In the genomic region with DNA sequence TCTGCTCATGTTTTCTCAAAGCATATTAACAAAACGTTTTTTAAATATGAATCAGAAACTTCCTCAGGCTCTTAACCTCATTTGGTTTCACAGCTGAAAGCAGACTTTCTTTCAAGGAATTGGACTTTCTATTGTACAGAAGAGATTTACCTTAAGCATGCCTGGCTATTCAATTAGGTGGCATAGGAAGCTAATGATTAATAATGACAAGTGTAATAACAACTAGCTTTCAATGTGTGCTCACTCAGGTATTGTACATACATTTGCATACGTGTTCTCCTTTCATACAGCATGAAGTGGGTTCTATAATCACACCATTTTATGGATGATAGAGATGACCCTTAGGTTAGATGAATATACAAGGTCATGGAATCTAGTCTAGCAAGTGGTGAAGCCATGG, we compare ENCODE assay signal across 1 cellular context.
TF ChIP-seq lines count a peak whose summit lies in the region.

No MANE protein-coding gene starts in this region.

TF ChIP-seq in GM12878, 131 proteins besides CTCF, POLR2A, EP300 and RAD21 (continued from another document):
- TF ChIP-seq NR2C2 (IDR thresholded peaks at IDR 0.05; ENCODE audit: borderline replicate concordance, control insufficient read depth, insufficient read length, low read depth) = no peak
- no peak for TF ChIP-seq GABPA (IDR thresholded peaks at IDR 0.05; ENCODE audit: low read depth)
- TF ChIP-seq ZNF384 (IDR thresholded peaks at IDR 0.05; ENCODE audit: borderline replicate concordance, low read depth, low read length) = no peak
- no peak for TF ChIP-seq MTA3 (IDR thresholded peaks at IDR 0.05; ENCODE audit: borderline replicate concordance, low read length)
- no peak for TF ChIP-seq SUPT20H (IDR thresholded peaks at IDR 0.05; ENCODE audit: borderline replicate concordance, control insufficient read depth, low read depth, low read length)
